ENCODE assay signal across 6 cellular contexts in genomic region chr6:66751630-66752029, GRCh38.
"Had no signal": no experiment of that assay in that cellular context is flagged by ENCODE, and none has a peak within 500 bp of the region (broad histone marks: within the 10 kb centered on the region; RNA-seq: fewer than 3 reads in every experiment).

No MANE protein-coding gene starts in this region.

- H3K9ac ChIP-seq: GM23248 had no signal

- DNase-seq: GM23248, GOT3, H7, HFFc6 had no signal

- H3K36me3 ChIP-seq: HAP-1 had no signal

- H3K27ac ChIP-seq: GM23248, HL-60 had no signal

- H3K9me3 ChIP-seq: HAP-1 had no signal

- H2AFZ ChIP-seq: GM23248 had no signal

- H3K4me3 ChIP-seq: GM23248, HAP-1 had no signal
